ENCODE assay signal across 1 cellular context in genomic region chr16:16083421-16084156, GRCh38.
TF ChIP-seq lines count a peak whose summit lies in the region.

No MANE protein-coding gene starts in this region.

TF ChIP-seq in K562, 482 proteins besides CTCF, POLR2A, EP300 and RAD21 (continued from another document and continues in another):
- TF ChIP-seq ZNF384 (IDR thresholded peaks at IDR 0.05; ENCODE audit: low read depth, low read length) (no peak), TRIM25 (IDR thresholded peaks at IDR 0.05; ENCODE audit: borderline replicate concordance) (no peak), BHLHE40 (IDR thresholded peaks at IDR 0.05; ENCODE audit: low read length) (peak; percentile 13; the same call in 1 of the 2 replicates), FOXO4 (CRISPR knock-in tag; IDR thresholded peaks at IDR 0.05) (no peak), MED1 (CRISPR knock-in tag; IDR thresholded peaks at IDR 0.05; ENCODE audit: borderline replicate concordance) (no peak), ZNF121 (CRISPR knock-in tag; conservative IDR thresholded peaks at IDR 0.05) (no peak), GTF2F1 (IDR thresholded peaks at IDR 0.05; ENCODE audit: low read depth, low read length) (no peak), ZNF277 (CRISPR knock-in tag; IDR thresholded peaks at IDR 0.05; ENCODE audit: borderline replicate concordance) (no peak), TOE1 (IDR thresholded peaks at IDR 0.05; ENCODE audit: borderline replicate concordance) (peak; percentile 94), TOE1 (CRISPR knock-in tag; IDR thresholded peaks at IDR 0.05; ENCODE audit: borderline replicate concordance, low read depth) (no peak), PTTG1 (tag; IDR thresholded peaks at IDR 0.05; ENCODE audit: low read depth) (no peak), ARID4B (CRISPR knock-in tag; IDR thresholded peaks at IDR 0.05) (peak; percentile 86), HES1 (IDR thresholded peaks at IDR 0.05; ENCODE audit: low read depth) (no peak), NFIX (CRISPR knock-in tag; IDR thresholded peaks at IDR 0.05; ENCODE audit: low read depth) (no peak), RERE (CRISPR knock-in tag; IDR thresholded peaks at IDR 0.05; ENCODE audit: borderline replicate concordance) (no peak), PPARD (CRISPR knock-in tag; IDR thresholded peaks at IDR 0.05) (no peak), SMARCA5 (IDR thresholded peaks at IDR 0.05) (peak; percentile 46; the same call in 1 of the 2 replicates), ZKSCAN1 (IDR thresholded peaks at IDR 0.05; ENCODE audit: low read depth, low read length) (no peak), JUN (IDR thresholded peaks at IDR 0.05; ENCODE audit: borderline replicate concordance, low read depth, low read length) (0 out of 2 replicates have a peak, but pooled peaks have one; percentile 33), JUN (CRISPR knock-in tag; IDR thresholded peaks at IDR 0.05; ENCODE audit: borderline replicate concordance) (no peak), ZNF436 (CRISPR knock-in tag; IDR thresholded peaks at IDR 0.05) (no peak), MGA (IDR thresholded peaks at IDR 0.05) (no peak), ZFP36 (IDR thresholded peaks at IDR 0.05; ENCODE audit: low read depth, low read length, partially characterized antibody) (no peak)
